ENCODE assay signal across 17 cellular contexts in genomic region chr13:74145249-74145970, GRCh38. TPM values are rescaled to one million over a fixed set of nuclear protein-coding genes. Genes with fewer than 3 reads are reported as not detected.
DNase-seq lines count a peak whose midpoint lies in the region; ATAC-seq, FAIRE-seq and TF ChIP-seq lines count a peak whose summit lies in the region.
"Had no signal": no experiment of that assay in that cellular context is flagged by ENCODE, and none has a peak within 500 bp of the region (broad histone marks: within the 10 kb centered on the region; RNA-seq: fewer than 3 reads in every experiment).

No MANE protein-coding gene starts in this region.

- POLR2A ChIA-PET in HepG2 (lab: Yijun Ruan, JAX) = no interaction called here

- CTCF ChIA-PET in HepG2 (lab: Yijun Ruan, JAX; ENCODE audit: low intra/inter-chr PET ratio, low total read pairs) = no interaction called here

- BruUV-seq in HepG2 (replicated peaks; lab: Mats Ljungman, UMichigan) = no TSS peak

- peak; percentile 40 for DNase-seq in AG08396 (ENCODE audit: low spot score)
- peak; percentile 56 for DNase-seq in HCEC 1CT
- peak; percentile 24 for DNase-seq in RPMI7951 (ENCODE audit: low read depth)
- DNase-seq in fibroblast of mammary gland (ENCODE audit: low read depth) = peak; percentile 49
- no peak for DNase-seq in HepG2 (ENCODE audit: low spot score)
- no peak for DNase-seq in T-helper 17 cell
- no peak for DNase-seq in SW480 (ENCODE audit: low spot score)
- DNase-seq in endothelial cell (ENCODE audit: low spot score) = no peak
- DNase-seq: endodermal cell; H9; kidney glomerular epithelial cell; NCI-H2107; stimulated activated CD4-positive, alpha-beta T cell treated with anti-CD3 and anti-CD28 coated beads, Interleukin-12 subunit alpha, Interleukin-12 subunit beta, amount 100 ng/mL, for 4 hours; substantia nigra had no signal

- no peaks in the 10 kb centered on the region for H3K36me3 Mint-ChIP-seq in T-helper 17 cell (ENCODE audit: low read depth)
- no peaks in the 10 kb centered on the region for H3K36me3 Mint-ChIP-seq in endothelial cell (ENCODE audit: low read depth, unreplicated experiment)
- H3K36me3 Mint-ChIP-seq: WTC11 had no signal

- H3K9me3 ChIP-seq in HepG2 (ENCODE audit: low read length) (no peaks in the 10 kb centered on the region), T-helper 17 cell (ENCODE audit: control insufficient read depth, low read length, poor library complexity, severe bottlenecking) (no peaks in the 10 kb centered on the region)

- H3K79me2 ChIP-seq in HepG2 (ENCODE audit: insufficient read depth, low read length) = no peaks in the 10 kb centered on the region
- H3K79me2 ChIP-seq: parathyroid adenoma had no signal

- no peak for FAIRE-seq in HepG2 (lab: Jason Lieb, UNC)
- FAIRE-seq: bronchial epithelial cell had no signal

- H3K27ac ChIP-seq in HepG2 (ENCODE audit: extremely low read length, insufficient read depth, low read length) = no peak overlapping the region
- H3K27ac ChIP-seq: parathyroid adenoma had no signal

- H3K27ac Mint-ChIP-seq in T-helper 17 cell (no peak overlapping the region), endothelial cell (ENCODE audit: unreplicated experiment) (no peak overlapping the region)
- H3K27ac Mint-ChIP-seq: endodermal cell, H9, WTC11 had no signal

- H3K27me3 Mint-ChIP-seq in T-helper 17 cell (no peaks in the 10 kb centered on the region), endothelial cell (ENCODE audit: unreplicated experiment) (no peaks in the 10 kb centered on the region)

- no peaks in the 10 kb centered on the region for H3K4me1 ChIP-seq in HepG2 (ENCODE audit: insufficient read depth, low read length)
- H3K4me1 ChIP-seq: parathyroid adenoma had no signal

- H3K4me3 Mint-ChIP-seq in T-helper 17 cell (no peak overlapping the region), endothelial cell (ENCODE audit: unreplicated experiment) (no peak overlapping the region)
- H3K4me3 Mint-ChIP-seq: endodermal cell, H9, WTC11 had no signal

- H2AFZ ChIP-seq in HepG2 (ENCODE audit: low read length) = no peak overlapping the region
- H2AFZ ChIP-seq: parathyroid adenoma had no signal

- TF ChIP-seq EP300 in HepG2 (IDR thresholded peaks at IDR 0.05; ENCODE audit: low read depth in 2 of 2, low read length in 2 of 2) (no peak), HepG2 (CRISPR knock-in tag; IDR thresholded peaks at IDR 0.05; ENCODE audit: borderline replicate concordance) (no peak)

- no peak for TF ChIP-seq POLR2A in HepG2 (IDR thresholded peaks at IDR 0.05; ENCODE audit: insufficient read depth in 1 of 2, low read depth in 2 of 2, low read length in 2 of 2)

- no peak overlapping the region for H3K9ac ChIP-seq in HepG2 (ENCODE audit: insufficient read depth, low read depth, low read length)
- H3K9ac ChIP-seq: parathyroid adenoma had no signal

- no peaks in the 10 kb centered on the region for H3K27me3 ChIP-seq in HepG2 (ENCODE audit: control insufficient read depth in 1 of 2, insufficient read depth in 2 of 2, low read length in 2 of 2)

- H3K4me2 ChIP-seq in HepG2 (ENCODE audit: low read depth, low read length) = no peak overlapping the region

- no peak for TF ChIP-seq RAD21 in HepG2 (CRISPR knock-in tag; IDR thresholded peaks at IDR 0.05)

- no peaks in the 10 kb centered on the region for H3K9me3 Mint-ChIP-seq in endothelial cell (ENCODE audit: unreplicated experiment)
- H3K9me3 Mint-ChIP-seq: endodermal cell, H9, WTC11 had no signal

- 51% methylated on average over 2 of the region's 2 CpGs for WGBS in HepG2 (ENCODE audit: low lambda C conversion rate)

- TF ChIP-seq CTCF in fibroblast of mammary gland (conservative IDR thresholded peaks at IDR 0.05; ENCODE audit: control insufficient read depth, insufficient read depth, low read depth, low read length) (no peak), HepG2 (CRISPR knock-in tag; IDR thresholded peaks at IDR 0.05) (no peak), endothelial cell (IDR thresholded peaks at IDR 0.05; ENCODE audit: unreplicated experiment) (no peak)

- H3K36me3 ChIP-seq in HepG2 (replicated peaks in 1 of 2; ENCODE audit: control insufficient read depth in 1 of 2, insufficient read depth in 2 of 2, low read length in 2 of 2) = no peaks in the 10 kb centered on the region

- in situ Hi-C loops in HepG2 (cut with HindIII; ENCODE audit: extremely low pct_ligation_motif_present, low pct_unique_long_range_greater_than_20kb) = no loop called here

- no peaks in the 10 kb centered on the region for H4K20me1 ChIP-seq in HepG2 (ENCODE audit: insufficient read depth, low read length)

- ATAC-seq in HepG2 = no peak
- ATAC-seq in T-helper 17 cell = no peak
- ATAC-seq: WTC11 had no signal

- intact Hi-C loops in HepG2 (cut with micrococcal nuclease; ENCODE audit: unreplicated experiment) = no loop called here

- H3K4me1 Mint-ChIP-seq in T-helper 17 cell (peaks cover 7% of the 10 kb centered on the region), endothelial cell (ENCODE audit: unreplicated experiment) (peaks cover 5% of the 10 kb centered on the region)
- H3K4me1 Mint-ChIP-seq: endodermal cell had no signal

- H3K4me3 ChIP-seq in fibroblast of mammary gland (ENCODE audit: control insufficient read depth, low read depth, low read length) (no peak overlapping the region), HepG2 (replicated peaks in 1 of 3; ENCODE audit: insufficient read depth in 1 of 3, low read depth in 2 of 3, low read length in 3 of 3) (no peak overlapping the region)

TF ChIP-seq in HepG2, 621 proteins besides CTCF, POLR2A, EP300 and RAD21 (continues in another document):
- TF ChIP-seq IKZF1 (IDR thresholded peaks at IDR 0.05) = no peak
- no peak for TF ChIP-seq RAD51 (IDR thresholded peaks at IDR 0.05; ENCODE audit: borderline replicate concordance)
- no peak for TF ChIP-seq DRAP1 (CRISPR knock-in tag; IDR thresholded peaks at IDR 0.05)
- no peak for TF ChIP-seq KDM5A (IDR thresholded peaks at IDR 0.05; ENCODE audit: borderline replicate concordance, low read length)
- no peak for TF ChIP-seq ATF4 (CRISPR knock-in tag; IDR thresholded peaks at IDR 0.05)
- TF ChIP-seq RELA (CRISPR knock-in tag; IDR thresholded peaks at IDR 0.05) = no peak
- no peak for TF ChIP-seq TMF1 (CRISPR knock-in tag; IDR thresholded peaks at IDR 0.05; ENCODE audit: low read depth)
- TF ChIP-seq SMAD1 (CRISPR knock-in tag; IDR thresholded peaks at IDR 0.05; ENCODE audit: borderline replicate concordance, low read depth) = no peak
- no peak for TF ChIP-seq BCL3 (CRISPR knock-in tag; IDR thresholded peaks at IDR 0.05)
- TF ChIP-seq ZNF432 (CRISPR knock-in tag; IDR thresholded peaks at IDR 0.05; ENCODE audit: borderline replicate concordance) = no peak
- no peak for TF ChIP-seq ZNF20 (CRISPR knock-in tag; IDR thresholded peaks at IDR 0.05)
- no peak for TF ChIP-seq EEA1 (CRISPR knock-in tag; IDR thresholded peaks at IDR 0.05; ENCODE audit: borderline replicate concordance)
- TF ChIP-seq FOXP1 (IDR thresholded peaks at IDR 0.05) = no peak
- TF ChIP-seq FOXP1 (CRISPR knock-in tag; IDR thresholded peaks at IDR 0.05) = no peak

RNA-seq across cellular contexts. Expression of gene KLF12, which starts 11.2 kb away (rescaled TPM):
- 7.4 and 9.6 TPM in 2 replicates for total RNA-seq in RPMI7951 (2014; rRNA removed; shearing (Covaris generic))
- total RNA-seq in HepG2 (2016; rRNA removed; fragmentation: Illumina TruSeq; extraction: Trizol) (0.66 and 1.2 TPM in 2 replicates), T-helper 17 cell (10 to 100 TPM; 88.9 to 97.6 TPM), endothelial cell (ENCODE audit: unreplicated experiment) (26.9 TPM)
- total RNA-seq in HepG2 (2016; cell fraction: cytosol; rRNA removed; fragmentation: Illumina TruSeq; extraction: Trizol; ENCODE audit: low read depth) = 0.35 and 0.40 TPM in 2 replicates
- total RNA-seq in HepG2 (2016; cell fraction: insoluble cytoplasmic fraction; rRNA removed; fragmentation: Illumina TruSeq; extraction: Trizol) = 0.63 and 0.85 TPM in 2 replicates
- total RNA-seq in HepG2 (2016; cell fraction: membrane; rRNA removed; fragmentation: Illumina TruSeq; extraction: Trizol) = 0.19 and 0.24 TPM in 2 replicates
- 1.3 and 1.4 TPM in 2 replicates for total RNA-seq in HepG2 (2016; cell fraction: nucleus; rRNA removed; fragmentation: Illumina TruSeq; extraction: Trizol)
- 1.0 and 1.5 TPM in 2 replicates for polyA plus RNA-seq in HepG2 (2011; rRNA removed)
- polyA plus RNA-seq in HepG2 (2011; cell fraction: cytosol; rRNA removed) = 0.38 and 0.64 TPM in 2 replicates
- polyA plus RNA-seq in HepG2 (2011; cell fraction: nucleus; rRNA removed) = 1.6 and 1.8 TPM in 2 replicates
- 1.9 and 4.0 TPM in 2 replicates for polyA plus RNA-seq in HepG2 (2012)
- 0.11 and 0.14 TPM in 2 replicates for polyA plus RNA-seq in HepG2 (2016; cell fraction: cytosol; fragmentation: Illumina TruSeq; extraction: Trizol; ENCODE audit: low read depth)
- 0.47 and 0.63 TPM in 2 replicates for polyA plus RNA-seq in HepG2 (2016; cell fraction: insoluble cytoplasmic fraction; fragmentation: Illumina TruSeq; extraction: Trizol; ENCODE audit: low read depth)
- polyA plus RNA-seq in HepG2 (2016; cell fraction: membrane; fragmentation: Illumina TruSeq; extraction: Trizol; ENCODE audit: low read depth) = 0.07 and 0.13 TPM in 2 replicates
- polyA plus RNA-seq in HepG2 (2016; cell fraction: nucleus; fragmentation: Illumina TruSeq; extraction: Trizol; ENCODE audit: insufficient read depth, low read depth) = 0.59 and 0.63 TPM in 2 replicates
- 13.2 and 77.0 TPM in 2 replicates for polyA minus RNA-seq in HepG2 (2011; rRNA and poly(A)+ RNA removed; ENCODE audit: low replicate concordance)
- polyA minus RNA-seq in HepG2 (2011; cell fraction: cytosol; rRNA and poly(A)+ RNA removed) = 1.7 and 1.8 TPM in 2 replicates
- polyA minus RNA-seq in HepG2 (2011; cell fraction: nucleus; rRNA and poly(A)+ RNA removed) = 7.0 and 8.9 TPM in 2 replicates

Comparison
In these comparisons a context has a peak if more than half of its experiments do, and no peak if none do; other contexts are left out.
1. DNase-seq: peak in AG08396 (single experiment), HCEC 1CT (single experiment), RPMI7951 (single experiment) and fibroblast of mammary gland (single experiment); none in HepG2 (single experiment), T-helper 17 cell (0 of 3), SW480 (single experiment) and endothelial cell (single experiment).